Comparison of ENCODE assay signal across 12 cellular contexts in the genomic region with DNA sequence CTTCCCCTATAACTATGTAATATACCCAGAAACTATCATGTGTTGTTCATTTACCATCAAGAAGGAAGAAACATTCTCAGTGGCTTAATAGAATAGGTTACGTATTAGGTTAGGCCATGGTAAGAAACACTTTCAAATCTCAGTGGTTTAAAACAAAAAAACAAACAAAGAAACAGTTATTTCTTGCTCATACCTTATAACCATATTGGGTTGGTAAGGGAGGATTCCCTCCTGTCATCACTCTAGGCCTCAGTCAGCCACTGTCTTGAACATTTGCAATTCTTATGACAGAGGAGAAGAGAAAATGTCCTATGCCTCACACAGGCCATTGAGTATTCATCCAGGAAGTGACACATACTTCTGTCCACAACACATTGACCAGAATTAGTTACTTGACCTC.
DNase-seq lines count a peak whose midpoint lies in the region; ATAC-seq and TF ChIP-seq lines count a peak whose summit lies in the region.
"Had no signal": no experiment of that assay in that cellular context is flagged by ENCODE, and none has a peak within 500 bp of the region (broad histone marks: within the 10 kb centered on the region; RNA-seq: fewer than 3 reads in every experiment).

No MANE protein-coding gene starts in this region.

- no peak overlapping the region for H2BK120ac ChIP-seq in H9 (ENCODE audit: low read depth, low read length, poor library complexity, severe bottlenecking)

- no peak overlapping the region for H3K4ac ChIP-seq in H9 (ENCODE audit: low read depth, low read length)

- no peak overlapping the region for H2BK5ac ChIP-seq in H9 (ENCODE audit: insufficient read length, low read length)

- H3K27me3 Mint-ChIP-seq in H9 (ENCODE audit: low read depth): no peaks in the 10 kb centered on the region

- no peak overlapping the region for H2BK15ac ChIP-seq in H9 (ENCODE audit: low read depth, low read length)

- no peak overlapping the region for H4K91ac ChIP-seq in H9 (ENCODE audit: insufficient read length, low read depth, low read length)

- H3K79me1 ChIP-seq in H9 (ENCODE audit: insufficient read depth, low read depth, low read length, poor library complexity, severe bottlenecking): no peaks in the 10 kb centered on the region

- no peaks in the 10 kb centered on the region for H3K9me3 ChIP-seq in H9 (ENCODE audit: control insufficient read depth, low read depth, low read length)
- H3K9me3 ChIP-seq in gastrocnemius medialis: no peaks in the 10 kb centered on the region
- no peaks in the 10 kb centered on the region for H3K9me3 ChIP-seq in tibial nerve

- H3K79me2 ChIP-seq in H9 (ENCODE audit: insufficient read depth, low read length): no peaks in the 10 kb centered on the region

- intact Hi-C loops in gastrocnemius medialis (cut with DNase I; ENCODE audit: low total_unique reads): no loop called here

- no peaks in the 10 kb centered on the region for H4K20me1 ChIP-seq in H9 (ENCODE audit: control insufficient read depth, insufficient read depth, insufficient read length)

- H3K56ac ChIP-seq in H9 (ENCODE audit: insufficient read length, low read depth, low read length): no peak overlapping the region

- H3K23ac ChIP-seq in H9 (ENCODE audit: insufficient read length, low read depth, low read length): no peak overlapping the region

- no peak overlapping the region for H3K27ac Mint-ChIP-seq in H9

- no peaks in the 10 kb centered on the region; the same call in 1 of the 2 replicates for H3K4me1 ChIP-seq in H9 (ENCODE audit: insufficient read depth, low read length)
- no peaks in the 10 kb centered on the region for H3K4me1 ChIP-seq in gastrocnemius medialis
- H3K4me1 ChIP-seq in tibial nerve: no peaks in the 10 kb centered on the region

- H2AK5ac ChIP-seq in H9 (ENCODE audit: insufficient read length, low read length): no peak overlapping the region

- H4K5ac ChIP-seq in H9 (ENCODE audit: insufficient read length, low read depth, low read length): no peak overlapping the region

- H3K4me1 Mint-ChIP-seq in H9: no peaks in the 10 kb centered on the region

- TF ChIP-seq CTCF in H9 (conservative IDR thresholded peaks at IDR 0.05) (no peak), gastrocnemius medialis (IDR thresholded peaks at IDR 0.05 in 4 of 5, conservative IDR thresholded peaks at IDR 0.05 in 1 of 5) (no peak), tibial nerve (IDR thresholded peaks at IDR 0.05) (no peak)

- no peak overlapping the region for H3K4me2 ChIP-seq in H9 (ENCODE audit: insufficient read depth, insufficient read length, low read length)

- ATAC-seq in GM19452 (IDR thresholded peaks at IDR 0.05; ENCODE audit: unreplicated experiment): peak; percentile 88
- peak; percentile 64 for ATAC-seq in HG03025 (IDR thresholded peaks at IDR 0.05; ENCODE audit: low FRiP score, unreplicated experiment)
- ATAC-seq in SK-N-SH treated with all-trans-retinoic acid at 6 μM for 48 hours: peak; percentile 34
- ATAC-seq in gastrocnemius medialis: no peak
- ATAC-seq: esophagus mucosa had no signal

- no peak overlapping the region for H3K4me3 ChIP-seq in gastrocnemius medialis
- no peak overlapping the region for H3K4me3 ChIP-seq in tibial nerve
- H3K4me3 ChIP-seq: SK-N-MC had no signal

- no peak overlapping the region for H3K27ac ChIP-seq in H9 (ENCODE audit: insufficient read length, low read depth, low read length)
- H3K27ac ChIP-seq in gastrocnemius medialis: no peak overlapping the region
- H3K27ac ChIP-seq in tibial nerve: no peak overlapping the region
- H3K27ac ChIP-seq: SK-N-MC had no signal

- WGBS in H9 (ENCODE audit: extremely low coverage, insufficient read length, low lambda C conversion rate): no CpG with 5 or more reads among the region's 1 CpG
- WGBS in tibial nerve, 2 donors: 88 to 98% methylated on average over 1 of the region's 1 CpG

- H3K18ac ChIP-seq in H9 (ENCODE audit: insufficient read length, low read depth, low read length): no peak overlapping the region

- no peaks in the 10 kb centered on the region for H3K23me2 ChIP-seq in H9 (ENCODE audit: insufficient read length, low read depth, low read length, poor library complexity, severe bottlenecking)

- H3K9ac ChIP-seq in H9 (ENCODE audit: extremely low read depth, insufficient read length, low read length): no peak overlapping the region

- H4K8ac ChIP-seq in H9 (replicated peaks; ENCODE audit: insufficient read length, low read depth, low read length): no peak overlapping the region

- TF ChIP-seq POLR2A in gastrocnemius medialis (IDR thresholded peaks at IDR 0.05) (no peak), tibial nerve (IDR thresholded peaks at IDR 0.05) (no peak)

- no peaks in the 10 kb centered on the region for H3K27me3 ChIP-seq in H9 (ENCODE audit: insufficient read depth, low read length)
- no peaks in the 10 kb centered on the region for H3K27me3 ChIP-seq in gastrocnemius medialis
- no peaks in the 10 kb centered on the region for H3K27me3 ChIP-seq in tibial nerve

- no peak overlapping the region for H2BK12ac ChIP-seq in H9 (ENCODE audit: insufficient read length, low read depth, low read length)

- in situ Hi-C loops in gastrocnemius medialis (cut with MboI; ENCODE audit: low sequenced_read_pairs in 4 of 4): no loop called here

- H2BK20ac ChIP-seq in H9 (ENCODE audit: low read depth, low read length, poor library complexity, severe bottlenecking): no peak overlapping the region

- H2AFZ ChIP-seq in H9 (ENCODE audit: low read length): no peak overlapping the region

- DNase-seq in A172 (ENCODE audit: low spot score) (peak; percentile 28), H9 (no peak), iPS-NIHi7 (ENCODE audit: extremely low spot score) (no peak), gastrocnemius medialis (no peak), tibial nerve (ENCODE audit: low spot score in 2 of 2) (no peak)
- DNase-seq: 8988T; stimulated activated CD4-positive, alpha-beta T cell treated with anti-CD3 and anti-CD28 coated beads, Interleukin-4, amount 100 ng/mL, for 4 hours had no signal

- H3T11ph ChIP-seq in H9 (ENCODE audit: low read length): no peak overlapping the region

- H3K9me3 Mint-ChIP-seq in H9: no peaks in the 10 kb centered on the region; a peak in 1 of 5 replicates

- no peaks in the 10 kb centered on the region for H3K36me3 Mint-ChIP-seq in H9 (ENCODE audit: insufficient read depth in 1 of 3, low read depth in 3 of 3)

- no peak overlapping the region for H3K14ac ChIP-seq in H9 (ENCODE audit: insufficient read depth, low read length)

- TF ChIP-seq EP300 in tibial nerve (IDR thresholded peaks at IDR 0.05): no peak

- no peak overlapping the region for H3K4me3 Mint-ChIP-seq in H9

- no peaks in the 10 kb centered on the region for H3K36me3 ChIP-seq in gastrocnemius medialis
- H3K36me3 ChIP-seq in tibial nerve: no peaks in the 10 kb centered on the region

TF ChIP-seq in SK-N-SH treated with all-trans-retinoic acid at 6 μM for 48 hours, 23 proteins besides CTCF, POLR2A, EP300 and RAD21:
- TF ChIP-seq TCF4 (CRISPR knock-in tag; IDR thresholded peaks at IDR 0.05; ENCODE audit: borderline replicate concordance): no peak
- TF ChIP-seq, protein P1, sequence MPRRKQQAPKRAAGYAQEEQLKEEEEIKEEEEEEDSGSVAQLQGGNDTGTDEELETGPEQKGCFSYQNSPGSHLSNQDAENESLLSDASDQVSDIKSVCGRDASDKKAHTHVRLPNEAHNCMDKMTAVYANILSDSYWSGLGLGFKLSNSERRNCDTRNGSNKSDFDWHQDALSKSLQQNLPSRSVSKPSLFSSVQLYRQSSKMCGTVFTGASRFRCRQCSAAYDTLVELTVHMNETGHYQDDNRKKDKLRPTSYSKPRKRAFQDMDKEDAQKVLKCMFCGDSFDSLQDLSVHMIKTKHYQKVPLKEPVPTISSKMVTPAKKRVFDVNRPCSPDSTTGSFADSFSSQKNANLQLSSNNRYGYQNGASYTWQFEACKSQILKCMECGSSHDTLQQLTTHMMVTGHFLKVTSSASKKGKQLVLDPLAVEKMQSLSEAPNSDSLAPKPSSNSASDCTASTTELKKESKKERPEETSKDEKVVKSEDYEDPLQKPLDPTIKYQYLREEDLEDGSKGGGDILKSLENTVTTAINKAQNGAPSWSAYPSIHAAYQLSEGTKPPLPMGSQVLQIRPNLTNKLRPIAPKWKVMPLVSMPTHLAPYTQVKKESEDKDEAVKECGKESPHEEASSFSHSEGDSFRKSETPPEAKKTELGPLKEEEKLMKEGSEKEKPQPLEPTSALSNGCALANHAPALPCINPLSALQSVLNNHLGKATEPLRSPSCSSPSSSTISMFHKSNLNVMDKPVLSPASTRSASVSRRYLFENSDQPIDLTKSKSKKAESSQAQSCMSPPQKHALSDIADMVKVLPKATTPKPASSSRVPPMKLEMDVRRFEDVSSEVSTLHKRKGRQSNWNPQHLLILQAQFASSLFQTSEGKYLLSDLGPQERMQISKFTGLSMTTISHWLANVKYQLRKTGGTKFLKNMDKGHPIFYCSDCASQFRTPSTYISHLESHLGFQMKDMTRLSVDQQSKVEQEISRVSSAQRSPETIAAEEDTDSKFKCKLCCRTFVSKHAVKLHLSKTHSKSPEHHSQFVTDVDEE (CRISPR knock-in tag; IDR thresholded peaks at IDR 0.05): no peak
- no peak for TF ChIP-seq ZNF8 (CRISPR knock-in tag; IDR thresholded peaks at IDR 0.05)
- TF ChIP-seq, protein P2, sequence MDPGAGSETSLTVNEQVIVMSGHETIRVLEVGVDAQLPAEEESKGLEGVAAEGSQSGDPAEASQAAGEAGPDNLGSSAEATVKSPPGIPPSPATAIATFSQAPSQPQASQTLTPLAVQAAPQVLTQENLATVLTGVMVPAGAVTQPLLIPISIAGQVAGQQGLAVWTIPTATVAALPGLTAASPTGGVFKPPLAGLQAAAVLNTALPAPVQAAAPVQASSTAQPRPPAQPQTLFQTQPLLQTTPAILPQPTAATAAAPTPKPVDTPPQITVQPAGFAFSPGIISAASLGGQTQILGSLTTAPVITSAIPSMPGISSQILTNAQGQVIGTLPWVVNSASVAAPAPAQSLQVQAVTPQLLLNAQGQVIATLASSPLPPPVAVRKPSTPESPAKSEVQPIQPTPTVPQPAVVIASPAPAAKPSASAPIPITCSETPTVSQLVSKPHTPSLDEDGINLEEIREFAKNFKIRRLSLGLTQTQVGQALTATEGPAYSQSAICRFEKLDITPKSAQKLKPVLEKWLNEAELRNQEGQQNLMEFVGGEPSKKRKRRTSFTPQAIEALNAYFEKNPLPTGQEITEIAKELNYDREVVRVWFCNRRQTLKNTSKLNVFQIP (CRISPR knock-in tag; IDR thresholded peaks at IDR 0.05; ENCODE audit: borderline replicate concordance, low read depth): no peak
- no peak for TF ChIP-seq GLIS3 (CRISPR knock-in tag; IDR thresholded peaks at IDR 0.05)
- TF ChIP-seq ZFP30 (CRISPR knock-in tag; IDR thresholded peaks at IDR 0.05): no peak

Comparison
In these comparisons a context has a peak if more than half of its experiments do, and no peak if none do; other contexts are left out.
1. ATAC-seq: peak in GM19452 (single experiment), HG03025 (single experiment) and SK-N-SH treated with all-trans-retinoic acid at 6 μM for 48 hours (single experiment); none in gastrocnemius medialis (0 of 2).